Comparison of ENCODE assay signal across 26 cellular contexts in genomic region chr13:61935710-61936109, GRCh38.
"Had no signal": no experiment of that assay in that cellular context is flagged by ENCODE, and none has a peak within 500 bp of the region (broad histone marks: within the 10 kb centered on the region; RNA-seq: fewer than 3 reads in every experiment).

No MANE protein-coding gene starts in this region.

- H3K4me1 Mint-ChIP-seq: naive thymus-derived CD4-positive, alpha-beta T cell; stimulated activated naive B cell treated with anti-CD40 and anti-IgM and Interleukin-4, amounts not matched to agents 10 μg/mL and 1 μg/mL and 100 μg/mL, for 72 hours had no signal

- DNase-seq: islet precursor cell; left ventricle myocardium inferior; mesendoderm; midbrain; mucosa of descending colon; naive thymus-derived CD4-positive, alpha-beta T cell; ovary; retina; right cardiac atrium; stimulated activated CD4-positive, alpha-beta T cell treated with anti-CD3 and anti-CD28 coated beads, Interleukin-12 subunit alpha, Interleukin-12 subunit beta, amount 100 ng/mL, for 4 hours; stimulated activated CD4-positive, alpha-beta T cell treated with anti-CD3 and anti-CD28 coated beads, Interleukin-15, amount 100 ng/mL, for 24 hours; stimulated activated CD4-positive, alpha-beta T cell treated with anti-CD3 and anti-CD28 coated beads, Interleukin-2, amount 100 ng/mL, for 24 hours; stimulated activated CD4-positive, alpha-beta T cell treated with anti-CD3 and anti-CD28 coated beads, Interleukin-4, amount 100 ng/mL, for 1 hour; stimulated activated naive B cell treated with anti-CD40 and anti-IgM and Interleukin-4, amounts not matched to agents 10 μg/mL and 1 μg/mL and 100 μg/mL, for 72 hours; stimulated activated naive CD8-positive, alpha-beta T cell treated with anti-CD3 and anti-CD28 coated beads, Interleukin-15, Interleukin-2, amounts not matched to agents 100 U/mL and 50 U/mL, for 24 hours; stomach; testis; thyroid gland; transverse colon; upper lobe of left lung had no signal

- H3K27ac Mint-ChIP-seq: naive thymus-derived CD4-positive, alpha-beta T cell; natural killer cell treated with Interleukin-12 subunit alpha and Interleukin-12 subunit beta and Interleukin-15 and Interleukin-18, amount 100 ng/mL, for 72 hours; progenitor cell of endocrine pancreas; stimulated activated naive B cell treated with anti-CD40 and anti-IgM and Interleukin-4, amounts not matched to agents 10 μg/mL and 1 μg/mL and 100 μg/mL, for 72 hours had no signal

- H3K27me3 ChIP-seq: ovary, stomach, testis, thyroid gland, transverse colon, upper lobe of left lung, vagina had no signal

- H3K4me3 ChIP-seq: left ventricle myocardium inferior, lung, mucosa of descending colon, ovary, skin epidermis, stomach, testis, thyroid gland, transverse colon, upper lobe of left lung, vagina had no signal

- H3K4me3 Mint-ChIP-seq: naive thymus-derived CD4-positive, alpha-beta T cell; natural killer cell treated with Interleukin-12 subunit alpha and Interleukin-12 subunit beta and Interleukin-15 and Interleukin-18, amount 100 ng/mL, for 72 hours; stimulated activated naive B cell treated with anti-CD40 and anti-IgM and Interleukin-4, amounts not matched to agents 10 μg/mL and 1 μg/mL and 100 μg/mL, for 72 hours had no signal

- H3K9me3 ChIP-seq: left ventricle myocardium inferior, mucosa of descending colon, ovary, stomach, testis, thyroid gland, transverse colon, upper lobe of left lung, vagina had no signal

- H3K27ac ChIP-seq: left ventricle myocardium inferior, ovary, skin epidermis, stomach, testis, thyroid gland, transverse colon, upper lobe of left lung, vagina had no signal

- H3K4me1 ChIP-seq: left ventricle myocardium inferior, stomach, testis, thyroid gland, transverse colon, upper lobe of left lung, vagina had no signal

- H3K36me3 Mint-ChIP-seq: naive thymus-derived CD4-positive, alpha-beta T cell; stimulated activated naive B cell treated with anti-CD40 and anti-IgM and Interleukin-4, amounts not matched to agents 10 μg/mL and 1 μg/mL and 100 μg/mL, for 72 hours had no signal

- H3K36me3 ChIP-seq: left ventricle myocardium inferior, ovary, stomach, thyroid gland, transverse colon, upper lobe of left lung, vagina had no signal

- ATAC-seq: mucosa of descending colon; naive thymus-derived CD4-positive, alpha-beta T cell; natural killer cell treated with Interleukin-12 subunit alpha and Interleukin-12 subunit beta and Interleukin-15 and Interleukin-18, amount 100 ng/mL, for 72 hours; right cardiac atrium; sciatic nerve; stimulated activated naive B cell treated with anti-CD40 and anti-IgM and Interleukin-4, amounts not matched to agents 10 μg/mL and 1 μg/mL and 100 μg/mL, for 72 hours; stimulated activated naive CD8-positive, alpha-beta T cell treated with anti-CD3 and anti-CD28 coated beads, Interleukin-15, Interleukin-2, amounts not matched to agents 100 U/mL and 50 U/mL, for 24 hours had no signal

- H3K27me3 Mint-ChIP-seq: naive thymus-derived CD4-positive, alpha-beta T cell; natural killer cell treated with Interleukin-12 subunit alpha and Interleukin-12 subunit beta and Interleukin-15 and Interleukin-18, amount 100 ng/mL, for 72 hours; progenitor cell of endocrine pancreas; stimulated activated naive B cell treated with anti-CD40 and anti-IgM and Interleukin-4, amounts not matched to agents 10 μg/mL and 1 μg/mL and 100 μg/mL, for 72 hours had no signal
